24 cellular contexts compared by ENCODE assay signal in the genomic region with DNA sequence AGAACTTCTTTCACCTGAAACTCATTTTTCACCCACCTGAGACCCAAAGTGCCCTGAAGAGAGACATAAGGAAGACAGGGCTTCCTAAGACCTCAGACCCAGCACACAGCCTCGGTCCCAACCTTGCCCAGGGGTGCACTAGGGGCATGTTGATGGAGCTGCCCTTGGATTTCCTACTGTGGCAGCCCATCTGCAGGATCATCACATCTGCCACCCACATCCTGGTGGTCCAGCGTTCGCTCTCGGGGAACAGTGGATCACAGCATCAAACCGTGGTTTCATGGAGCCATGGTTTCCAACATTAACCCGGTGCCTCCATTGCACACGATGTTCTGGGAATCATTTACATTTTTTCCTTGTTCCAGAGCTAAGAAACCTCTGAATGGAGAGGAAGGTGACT.
"Had no signal": no experiment of that assay in that cellular context is flagged by ENCODE, and none has a peak within 500 bp of the region (broad histone marks: within the 10 kb centered on the region; RNA-seq: fewer than 3 reads in every experiment).

No MANE protein-coding gene starts in this region.

- DNase-seq: immature natural killer cell; kidney; left ventricle myocardium inferior; naive B cell; natural killer cell; nephron progenitor cell; occipital lobe; right lobe of liver; stimulated activated CD4-positive, alpha-beta T cell treated with anti-CD3 and anti-CD28 coated beads, Interleukin-4, amount 100 ng/mL, for 4 hours; stimulated activated CD8-positive, alpha-beta memory T cell treated with anti-CD3 and anti-CD28 coated beads, Interleukin-4, amount 100 ng/mL, for 48 hours; stimulated activated naive CD4-positive, alpha-beta T cell treated with Interleukin-2 at 50 U/mL for 16 hours; stimulated activated naive CD8-positive, alpha-beta T cell treated with anti-CD3 and anti-CD28 coated beads, Interleukin-15, amount 100 ng/mL, for 72 hours had no signal

- H3K4me3 Mint-ChIP-seq: immature natural killer cell; mesothelial cell of epicardium; naive B cell; natural killer cell; nephron progenitor cell; neural progenitor cell; stimulated activated memory B cell treated with anti-CD40 and anti-IgM and Interleukin-4, amounts not matched to agents 10 μg/mL and 1 μg/mL and 100 μg/mL, for 72 hours; stimulated activated naive CD8-positive, alpha-beta T cell treated with anti-CD3 and anti-CD28 coated beads, Interleukin-15, amount 100 ng/mL, for 72 hours; type B pancreatic cell had no signal

- H3K4me1 ChIP-seq: neural progenitor cell, parathyroid adenoma, right lobe of liver, tibial nerve, vagina had no signal

- H3K27ac Mint-ChIP-seq: immature natural killer cell; mesothelial cell of epicardium; naive B cell; natural killer cell; nephron progenitor cell; neural progenitor cell; progenitor cell of endocrine pancreas; stimulated activated memory B cell treated with anti-CD40 and anti-IgM and Interleukin-4, amounts not matched to agents 10 μg/mL and 1 μg/mL and 100 μg/mL, for 72 hours; stimulated activated naive CD8-positive, alpha-beta T cell treated with anti-CD3 and anti-CD28 coated beads, Interleukin-15, amount 100 ng/mL, for 72 hours; type B pancreatic cell had no signal

- H3K4me3 ChIP-seq: left ventricle myocardium inferior, lung, neural progenitor cell, right atrium auricular region, right lobe of liver, skin epidermis, tibial nerve, vagina had no signal

- H3K9me3 ChIP-seq: left ventricle myocardium inferior, neutrophil, right atrium auricular region, right lobe of liver, tibial nerve, vagina had no signal

- H3K27ac ChIP-seq: left ventricle myocardium inferior, neural progenitor cell, neutrophil, parathyroid adenoma, right atrium auricular region, right lobe of liver, skin epidermis, tibial nerve, vagina had no signal

- H3K4me1 Mint-ChIP-seq: immature natural killer cell; mesothelial cell of epicardium; naive B cell; natural killer cell; nephron progenitor cell; stimulated activated memory B cell treated with anti-CD40 and anti-IgM and Interleukin-4, amounts not matched to agents 10 μg/mL and 1 μg/mL and 100 μg/mL, for 72 hours; stimulated activated naive CD8-positive, alpha-beta T cell treated with anti-CD3 and anti-CD28 coated beads, Interleukin-15, amount 100 ng/mL, for 72 hours had no signal

- H3K4me2 ChIP-seq: neural progenitor cell had no signal

- H3K36me3 Mint-ChIP-seq: immature natural killer cell; mesothelial cell of epicardium; naive B cell; natural killer cell; neural progenitor cell; stimulated activated memory B cell treated with anti-CD40 and anti-IgM and Interleukin-4, amounts not matched to agents 10 μg/mL and 1 μg/mL and 100 μg/mL, for 72 hours; type B pancreatic cell had no signal

- H3K79me2 ChIP-seq: parathyroid adenoma had no signal

- H3K9ac ChIP-seq: neural progenitor cell, parathyroid adenoma had no signal

- H2AFZ ChIP-seq: neural progenitor cell, parathyroid adenoma had no signal

- H3K27me3 ChIP-seq: neural progenitor cell, right atrium auricular region, right lobe of liver, tibial nerve, vagina had no signal

- H3K36me3 ChIP-seq: left ventricle myocardium inferior, neural progenitor cell, neutrophil, right atrium auricular region, right lobe of liver, tibial nerve, vagina had no signal

- H3K9me3 Mint-ChIP-seq: immature natural killer cell; mesothelial cell of epicardium; naive B cell; natural killer cell; nephron progenitor cell; neural progenitor cell; stimulated activated memory B cell treated with anti-CD40 and anti-IgM and Interleukin-4, amounts not matched to agents 10 μg/mL and 1 μg/mL and 100 μg/mL, for 72 hours; stimulated activated naive CD8-positive, alpha-beta T cell treated with anti-CD3 and anti-CD28 coated beads, Interleukin-15, amount 100 ng/mL, for 72 hours; type B pancreatic cell had no signal
